In genomic region chr9:20623021-20623747, GRCh38 we compare ENCODE assay signal across 8 cellular contexts. TPM values are rescaled to one million over a fixed set of nuclear protein-coding genes. Genes with fewer than 3 reads are reported as not detected.
DNase-seq lines count a peak whose midpoint lies in the region; ATAC-seq and TF ChIP-seq lines count a peak whose summit lies in the region.

No MANE protein-coding gene starts in this region.

- TF ChIP-seq CTCF in A673 (conservative IDR thresholded peaks at IDR 0.05; ENCODE audit: low read depth, low read length), result no peak
- TF ChIP-seq CTCF in esophagus squamous epithelium (IDR thresholded peaks at IDR 0.05), result peak in 2 of 6 experiments; percentile 10 to 12
- no peak for TF ChIP-seq CTCF in nephron progenitor cell (IDR thresholded peaks at IDR 0.05)
- no peak for TF ChIP-seq CTCF in suprapubic skin (IDR thresholded peaks at IDR 0.05)

- peaks cover 5% of the 10 kb centered on the region for H3K27me3 Mint-ChIP-seq in nephron progenitor cell (ENCODE audit: low read depth, poor library complexity)

- DNase-seq in A673 (ENCODE audit: low spot score), result peak; percentile 47
- peak; percentile 10 for DNase-seq in NCI-H1092 (lab: John Stamatoyannopoulos, UW)
- DNase-seq in activated CD8-positive, alpha-beta memory T cell treated with anti-CD3 and anti-CD28 coated beads, Interleukin-2, amount 50 U/mL, for 4 hours, result peak; percentile 63
- no peak for DNase-seq in esophagus squamous epithelium (lab: John Stamatoyannopoulos, UW)
- DNase-seq in nephron progenitor cell, result peak; percentile 45
- DNase-seq in suprapubic skin (ENCODE audit: low spot score in 2 of 2), result peak; percentile 70 to 74
- DNase-seq in SKM-1 (lab: John Stamatoyannopoulos, UW; ENCODE audit: unreplicated experiment), result no peak

- no peaks in the 10 kb centered on the region for H3K36me3 Mint-ChIP-seq in nephron progenitor cell (ENCODE audit: low read depth)

- TF ChIP-seq POLR2A in esophagus squamous epithelium (IDR thresholded peaks at IDR 0.05) (no peak), suprapubic skin (IDR thresholded peaks at IDR 0.05) (no peak)

- H3K27me3 ChIP-seq in A673 (replicated peaks; ENCODE audit: insufficient read depth, low read depth, low read length, poor library complexity) (no peaks in the 10 kb centered on the region), esophagus squamous epithelium (no peaks in the 10 kb centered on the region), suprapubic skin (no peaks in the 10 kb centered on the region)

- H3K36me3 ChIP-seq in A673 (ENCODE audit: insufficient read depth, low read length, poor library complexity, severe bottlenecking) (no peaks in the 10 kb centered on the region), esophagus squamous epithelium (no peaks in the 10 kb centered on the region), suprapubic skin (no peaks in the 10 kb centered on the region)

- H3K4me1 Mint-ChIP-seq in nephron progenitor cell, result peaks cover 55% of the 10 kb centered on the region

- CTCF ChIA-PET in A673 (lab: Charles Lee), result interaction anchor here (0.6 to 1.2 kb wide), 2 partner anchors 268 to 488 kb away, joined by 3 to 10 read pairs; no protein-coding TSS in a partner anchor

- H3K9me3 ChIP-seq in A673 (ENCODE audit: low read depth, low read length, poor library complexity, severe bottlenecking), result no peaks in the 10 kb centered on the region
- H3K9me3 ChIP-seq in esophagus squamous epithelium, result no peaks in the 10 kb centered on the region
- no peaks in the 10 kb centered on the region for H3K9me3 ChIP-seq in suprapubic skin

- H3K4me1 ChIP-seq in A673 (ENCODE audit: insufficient read depth, low read length, poor library complexity, severe bottlenecking) (peaks cover 29% of the 10 kb centered on the region), esophagus squamous epithelium (peaks cover 11 to 47% (median 15%) of the 10 kb centered on the region in 3 donors), suprapubic skin (peaks cover 39% of the 10 kb centered on the region)

- no TSS peak for BruUV-seq in A673 (replicated peaks; lab: Mats Ljungman, UMichigan)

- TF ChIP-seq EP300 in suprapubic skin (IDR thresholded peaks at IDR 0.05), result no peak

- H3K4me3 ChIP-seq in A673 (ENCODE audit: low read depth, low read length, poor library complexity, severe bottlenecking) (peak overlapping the region; percentile 74), esophagus squamous epithelium (peak overlapping the region; percentile 90 to 97 (median 96)), suprapubic skin (peak overlapping the region; percentile 82)

- 0% methylated on average over 27 to 36 of the region's 40 CpGs for WGBS in esophagus squamous epithelium, 2 donors
- WGBS in suprapubic skin, result under 1% methylated on average over 40 of the region's 40 CpGs

- no peaks in the 10 kb centered on the region for H3K9me3 Mint-ChIP-seq in nephron progenitor cell

- H3K4me3 Mint-ChIP-seq in nephron progenitor cell, result peak overlapping the region; percentile 90

- intact Hi-C loops in A673 (cut with micrococcal nuclease; ENCODE audit: unreplicated experiment), result loop anchor here (5.0 to 10.0 kb wide), 2 partner anchors 252 to 696 kb away; no protein-coding TSS in a partner anchor
- intact Hi-C loops in esophagus squamous epithelium (cut with DNase I), result loop anchor here (5.0 to 10.0 kb wide), 2 partner anchors 268 to 319 kb away; no protein-coding TSS in a partner anchor

- peak; percentile 19 for ATAC-seq in GM19351 (IDR thresholded peaks at IDR 0.05; ENCODE audit: unreplicated experiment)

- peak overlapping the region; percentile 87 for H3K27ac ChIP-seq in A673 (ENCODE audit: low read depth, low read length, poor library complexity, severe bottlenecking)
- H3K27ac ChIP-seq in esophagus squamous epithelium, result peak overlapping the region; percentile 80 to 96 (median 94)
- H3K27ac ChIP-seq in suprapubic skin, result peak overlapping the region; percentile 19

- POLR2A ChIA-PET in A673 (lab: Charles Lee; ENCODE audit: low non-redundant PET), result interaction anchor here (0.5 to 1.1 kb wide), 2 partner anchors 61 to 185 kb away, joined by 3 read pairs; partner anchors contain the start of gene FOCAD

- H3K27ac Mint-ChIP-seq in nephron progenitor cell, result peak overlapping the region; percentile 92

RNA-seq across cellular contexts. Expression of gene MLLT3, which starts 0.9 kb away (rescaled TPM):
- 24.2 and 28.5 TPM in 2 replicates for total RNA-seq in A673 (2021)
- total RNA-seq in esophagus squamous epithelium, result 10 to 100 TPM in 1 of 4 donors, 1 to 10 TPM in 3; 8.2 to 21.5 (median 8.6) TPM
- total RNA-seq in suprapubic skin, result 10 to 100 TPM; 10.8 to 17.5 (median 12.4) TPM

Comparison
In these comparisons a context has a peak if more than half of its experiments do, and no peak if none do; other contexts are left out.
1. DNase-seq: peak in A673 (single experiment), NCI-H1092 (single experiment), activated CD8-positive, alpha-beta memory T cell treated with anti-CD3 and anti-CD28 coated beads, Interleukin-2, amount 50 U/mL, for 4 hours (single experiment), nephron progenitor cell (single experiment) and suprapubic skin (2 of 2); none in esophagus squamous epithelium (single experiment) and SKM-1 (single experiment).
2. H3K27ac ChIP-seq: peak in every context shown above with its lines; median percentile 94 in esophagus squamous epithelium; 87 in A673; 19 in suprapubic skin.
3. Peak in every context shown above with its lines, with median percentiles within 50 percentile points of each other: H3K4me3 ChIP-seq.